In the genomic region with DNA sequence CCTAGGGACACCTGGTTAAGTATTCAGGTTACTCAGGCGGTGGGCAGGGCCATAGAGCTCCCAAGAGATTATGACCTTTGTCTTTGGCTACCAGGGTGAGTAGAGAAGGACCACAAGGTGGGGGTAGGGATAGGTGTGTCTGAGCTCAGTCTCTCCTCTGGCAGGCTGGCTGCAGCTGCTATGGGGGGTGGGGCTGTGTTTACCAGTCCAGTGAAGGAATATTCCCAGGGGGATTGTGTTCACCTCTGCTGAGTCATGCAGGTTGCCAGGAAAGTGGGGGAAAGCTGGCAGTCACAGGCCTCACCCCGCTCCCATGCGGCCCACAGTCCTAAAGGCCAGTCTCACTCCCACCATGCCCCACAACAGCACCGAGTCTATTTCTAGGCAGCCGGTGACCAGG, we compare ENCODE assay signal across 22 cellular contexts. TPM values are rescaled to one million over a fixed set of nuclear protein-coding genes. Genes with fewer than 3 reads are reported as not detected.
DNase-seq lines count a peak whose midpoint lies in the region; ATAC-seq, FAIRE-seq and TF ChIP-seq lines count a peak whose summit lies in the region.
"Had no signal": no experiment of that assay in that cellular context is flagged by ENCODE, and none has a peak within 500 bp of the region (broad histone marks: within the 10 kb centered on the region; RNA-seq: fewer than 3 reads in every experiment).

No MANE protein-coding gene starts in this region.

- H3F3A ChIP-seq in PC-3 (ENCODE audit: low read length, unreplicated experiment), result no peaks in the 10 kb centered on the region

- peaks cover 6 to 11% of the 10 kb centered on the region in 2 experiments for H3K4me1 Mint-ChIP-seq in H9

- no CpG with 5 or more reads among the region's 5 CpGs for WGBS in H9 (ENCODE audit: extremely low coverage, insufficient read length, low lambda C conversion rate)

- no peak overlapping the region for H3K9ac ChIP-seq in H9 (ENCODE audit: extremely low read depth, insufficient read length, low read length)
- H3K9ac ChIP-seq in PC-3 (ENCODE audit: low read length), result no peak overlapping the region
- H3K9ac ChIP-seq: BLaER1 had no signal

- no peak overlapping the region for H3K4me3 Mint-ChIP-seq in H9
- H3K4me3 Mint-ChIP-seq: immature natural killer cell; T-helper 2 cell treated with Interferon-gamma antibody and Interleukin-4, amounts not matched to agents 5 μg/mL and 100 μg/mL, for 36 hours had no signal

- H3K4me1 ChIP-seq in H9 (ENCODE audit: insufficient read depth, low read length), result no peaks in the 10 kb centered on the region
- peaks cover 17% of the 10 kb centered on the region for H3K4me1 ChIP-seq in PC-3 (ENCODE audit: insufficient read depth, low read length)
- no peaks in the 10 kb centered on the region for H3K4me1 ChIP-seq in mucosa of descending colon (ENCODE audit: low read depth)
- H3K4me1 ChIP-seq: BLaER1, heart left ventricle had no signal

- no peak overlapping the region for H3K4me2 ChIP-seq in H9 (ENCODE audit: insufficient read depth, insufficient read length, low read length)
- H3K4me2 ChIP-seq in PC-3 (ENCODE audit: low read length), result no peak overlapping the region
- H3K4me2 ChIP-seq: BLaER1 had no signal

- H3K56ac ChIP-seq in H9 (ENCODE audit: insufficient read length, low read depth, low read length), result no peak overlapping the region

- H3K27ac ChIP-seq in H9 (ENCODE audit: insufficient read length, low read depth, low read length) (no peak overlapping the region), PC-3 (ENCODE audit: low read length) (no peak overlapping the region)
- H3K27ac ChIP-seq: BLaER1, heart left ventricle had no signal

- POLR2A ChIA-PET in PC-3 (lab: Charles Lee; ENCODE audit: unreplicated experiment), result no interaction called here

- CTCF ChIA-PET in PC-3 (lab: Charles Lee), result no interaction called here

- no peak overlapping the region for H3T11ph ChIP-seq in H9 (ENCODE audit: low read length)

- no TSS peak for BruUV-seq in PC-3 (replicated peaks; lab: Mats Ljungman, UMichigan)

- no peak overlapping the region for H4K8ac ChIP-seq in H9 (replicated peaks; ENCODE audit: insufficient read length, low read depth, low read length)

- no peak overlapping the region for H3K23ac ChIP-seq in H9 (ENCODE audit: insufficient read length, low read depth, low read length)

- no peak overlapping the region for H2AK5ac ChIP-seq in H9 (ENCODE audit: insufficient read length, low read length)

- H3K36me3 ChIP-seq in PC-3 (ENCODE audit: low read depth, low read length) (no peaks in the 10 kb centered on the region), mucosa of descending colon (ENCODE audit: low read depth) (no peaks in the 10 kb centered on the region)

- H3K27ac Mint-ChIP-seq in H9, result peak overlapping the region in 2 of 3 experiments; percentile 44 to 50; a peak in 3 of 7 replicates
- H3K27ac Mint-ChIP-seq: immature natural killer cell; T-helper 2 cell treated with Interferon-gamma antibody and Interleukin-4, amounts not matched to agents 5 μg/mL and 100 μg/mL, for 36 hours had no signal

- no peak overlapping the region for H3K14ac ChIP-seq in H9 (ENCODE audit: insufficient read depth, low read length)

- H2BK20ac ChIP-seq in H9 (ENCODE audit: low read depth, low read length, poor library complexity, severe bottlenecking), result no peak overlapping the region

- intact Hi-C loops in PC-3 (cut with micrococcal nuclease), result no loop called here
- intact Hi-C loops in mucosa of descending colon (cut with DNase I, micrococcal nuclease), result no loop called here

- no peaks in the 10 kb centered on the region for H3K23me2 ChIP-seq in H9 (ENCODE audit: insufficient read length, low read depth, low read length, poor library complexity, severe bottlenecking)

- no peaks in the 10 kb centered on the region for H3K9me3 Mint-ChIP-seq in H9
- H3K9me3 Mint-ChIP-seq: immature natural killer cell; T-helper 2 cell treated with Interferon-gamma antibody and Interleukin-4, amounts not matched to agents 5 μg/mL and 100 μg/mL, for 36 hours had no signal

- TF ChIP-seq CTCF in H9 (conservative IDR thresholded peaks at IDR 0.05), result no peak
- TF ChIP-seq CTCF in PC-3 (conservative IDR thresholded peaks at IDR 0.05; ENCODE audit: low read depth, low read length), result no peak
- TF ChIP-seq CTCF in mucosa of descending colon (IDR thresholded peaks at IDR 0.05), result no peak

- H3K9me3 ChIP-seq in H9 (ENCODE audit: control insufficient read depth, low read depth, low read length) (no peaks in the 10 kb centered on the region), PC-3 (ENCODE audit: low read length) (no peaks in the 10 kb centered on the region), mucosa of descending colon (no peaks in the 10 kb centered on the region)
- H3K9me3 ChIP-seq: BLaER1, heart left ventricle had no signal

- FAIRE-seq in HTR-8/SVneo (lab: Jason Lieb, UNC), result no peak
- FAIRE-seq: D721Med had no signal

- H3K27me3 Mint-ChIP-seq in H9 (ENCODE audit: low read depth), result peaks cover 4% of the 10 kb centered on the region; the same call in 1 of the 2 replicates

- ATAC-seq in PC-3 (no peak), mucosa of descending colon (peak; percentile 11), GM18511 (IDR thresholded peaks at IDR 0.05; ENCODE audit: unreplicated experiment) (no peak), GM21367 (IDR thresholded peaks at IDR 0.05; ENCODE audit: unreplicated experiment) (no peak)
- ATAC-seq: heart left ventricle, left ventricle myocardium superior had no signal

- DNase-seq in NCI-H146 (lab: John Stamatoyannopoulos, UW) (peak; percentile 60), NCI-H146 treated with DMSO at 0.1 percent for 48 hours (lab: John Stamatoyannopoulos, UW; ENCODE audit: unreplicated experiment) (no peak), H9 (no peak), PC-3 (peak; percentile 28), mucosa of descending colon (no peak), HTR-8/SVneo (ENCODE audit: insufficient read length, low spot score) (no peak)
- DNase-seq: activated CD8-positive, alpha-beta memory T cell treated with anti-CD3 and anti-CD28 coated beads for 24 hours; activated naive CD4-positive, alpha-beta T cell treated with anti-CD3 and anti-CD28 coated beads, Interleukin-2, amount 50 U/mL, for 16 hours; activated T-cell treated with anti-CD3 and anti-CD28 coated beads, Interleukin-2, amount 50 U/mL, for 48 hours; heart left ventricle; immature natural killer cell; KBM-7; left ventricle myocardium superior; NCI-H1048; NCI-H510A; nucleus accumbens; retina had no signal

- H4K20me1 ChIP-seq in H9 (ENCODE audit: control insufficient read depth, insufficient read depth, insufficient read length), result no peaks in the 10 kb centered on the region
- no peaks in the 10 kb centered on the region for H4K20me1 ChIP-seq in PC-3 (ENCODE audit: low read length)
- H4K20me1 ChIP-seq: BLaER1 had no signal

- H2BK5ac ChIP-seq in H9 (ENCODE audit: insufficient read length, low read length), result no peak overlapping the region

- no peak overlapping the region for H3K18ac ChIP-seq in H9 (ENCODE audit: insufficient read length, low read depth, low read length)

- no peaks in the 10 kb centered on the region for H3K79me2 ChIP-seq in H9 (ENCODE audit: insufficient read depth, low read length)
- no peaks in the 10 kb centered on the region for H3K79me2 ChIP-seq in PC-3 (ENCODE audit: low read length)

- no peak overlapping the region for H2BK12ac ChIP-seq in H9 (ENCODE audit: insufficient read length, low read depth, low read length)

- H4K5ac ChIP-seq in H9 (ENCODE audit: insufficient read length, low read depth, low read length), result no peak overlapping the region

- no peak overlapping the region for H2BK15ac ChIP-seq in H9 (ENCODE audit: low read depth, low read length)

- no peaks in the 10 kb centered on the region for H3K9me2 ChIP-seq in PC-3 (replicated peaks; ENCODE audit: low read length)

- no peak overlapping the region for H3K4me3 ChIP-seq in PC-3 (ENCODE audit: low read length)
- no peak overlapping the region for H3K4me3 ChIP-seq in mucosa of descending colon
- H3K4me3 ChIP-seq: BLaER1, heart left ventricle had no signal

- H3K27me3 ChIP-seq in H9 (ENCODE audit: insufficient read depth, low read length) (no peaks in the 10 kb centered on the region), PC-3 (ENCODE audit: low read length) (no peaks in the 10 kb centered on the region)
- H3K27me3 ChIP-seq: BLaER1, heart left ventricle had no signal

- H3K36me3 Mint-ChIP-seq in H9 (ENCODE audit: insufficient read depth in 1 of 3, low read depth in 3 of 3), result no peaks in the 10 kb centered on the region

- H3K79me1 ChIP-seq in H9 (ENCODE audit: insufficient read depth, low read depth, low read length, poor library complexity, severe bottlenecking), result no peaks in the 10 kb centered on the region

- H2BK120ac ChIP-seq in H9 (ENCODE audit: low read depth, low read length, poor library complexity, severe bottlenecking), result no peak overlapping the region

- no peak overlapping the region for H4K91ac ChIP-seq in H9 (ENCODE audit: insufficient read length, low read depth, low read length)

- no peak overlapping the region for H3K4ac ChIP-seq in H9 (ENCODE audit: low read depth, low read length)

- H2AFZ ChIP-seq in H9 (ENCODE audit: low read length) (no peak overlapping the region), PC-3 (ENCODE audit: low read length) (no peak overlapping the region)

RNA-seq across cellular contexts. Expression of a gene that starts 53.6 kb away (rescaled TPM):
- total RNA-seq in H9 (2021) (0.11 and 0.22 TPM in 2 replicates), PC-3 (2014; rRNA removed) (0.46 and 0.66 TPM in 2 replicates), mucosa of descending colon (1 to 10 TPM; 1.2 to 2.3 (median 1.6) TPM)

Comparison
In these comparisons a context has a peak if more than half of its experiments do, and no peak if none do; other contexts are left out.
1. DNase-seq: peak in NCI-H146 (single experiment) and PC-3 (single experiment); none in NCI-H146 treated with DMSO at 0.1 percent for 48 hours (single experiment), H9 (single experiment), mucosa of descending colon (0 of 3) and HTR-8/SVneo (single experiment).